In genomic region chr4:2322227-2322626, GRCh38 we compare ENCODE assay signal across 24 cellular contexts.
"Had no signal": no experiment of that assay in that cellular context is flagged by ENCODE, and none has a peak within 500 bp of the region (broad histone marks: within the 10 kb centered on the region; RNA-seq: fewer than 3 reads in every experiment).

No MANE protein-coding gene starts in this region.

- H3K4me1 Mint-ChIP-seq: activated naive CD8-positive, alpha-beta T cell treated with anti-CD3 and anti-CD28 coated beads for 36 hours had no signal

- ATAC-seq: activated CD8-positive, alpha-beta T cell treated with anti-CD3 and anti-CD28 coated beads, Interleukin-2, amount 10 ng/mL, durations not matched to agents 7 days and 5 days; gastrocnemius medialis; naive thymus-derived CD8-positive, alpha-beta T cell; pancreas; T-cell had no signal

- H3K9me3 Mint-ChIP-seq: central memory CD8-positive, alpha-beta T cell; type B pancreatic cell had no signal

- H3K27ac ChIP-seq: esophagus squamous epithelium, gastrocnemius medialis, lower lobe of right lung, neutrophil, pancreas, thoracic aorta, WERI-Rb-1 had no signal

- H3K9me3 ChIP-seq: gastrocnemius medialis, neutrophil, pancreas had no signal

- H3K36me3 ChIP-seq: esophagus squamous epithelium, gastrocnemius medialis, lower lobe of right lung, neutrophil, pancreas, thoracic aorta, WERI-Rb-1 had no signal

- H3K27me3 Mint-ChIP-seq: activated naive CD8-positive, alpha-beta T cell treated with anti-CD3 and anti-CD28 coated beads for 36 hours; activated T-cell treated with anti-CD3 and anti-CD28 coated beads, Interleukin-2, amount 50 U/mL, for 24 hours; central memory CD8-positive, alpha-beta T cell; T-cell had no signal

- H3K27ac Mint-ChIP-seq: activated CD8-positive, alpha-beta T cell treated with anti-CD3 and anti-CD28 coated beads, Interleukin-2, amount 10 ng/mL, durations not matched to agents 7 days and 5 days; activated naive CD8-positive, alpha-beta T cell treated with anti-CD3 and anti-CD28 coated beads for 36 hours; activated T-cell treated with anti-CD3 and anti-CD28 coated beads, Interleukin-2, amount 50 U/mL, for 24 hours; activated T-helper 2 cell treated with anti-CD3 and anti-CD28 coated beads, Interferon-gamma antibody, Interleukin-2, Interleukin-4, amounts not matched to agents 10 μg/mL and 5 μg/mL and 100 μg/mL, durations not matched to agents 14 hours and 24 hours and 36 hours; T-cell; T-helper 2 cell treated with Interferon-gamma antibody and Interleukin-4, amounts not matched to agents 5 μg/mL and 100 μg/mL, for 36 hours; type B pancreatic cell had no signal

- DNase-seq: activated CD4-positive, alpha-beta T cell treated with anti-CD3 and anti-CD28 coated beads for 1 hour; activated CD4-positive, alpha-beta T cell treated with anti-CD3 and anti-CD28 coated beads, Interleukin-2, amount 50 U/mL, for 1 hour; activated CD8-positive, alpha-beta T cell treated with anti-CD3 and anti-CD28 coated beads, Interleukin-2, amount 10 ng/mL, durations not matched to agents 7 days and 5 days; activated naive CD4-positive, alpha-beta T cell; activated naive CD8-positive, alpha-beta T cell treated with anti-CD3 and anti-CD28 coated beads for 36 hours; activated T-cell treated with anti-CD3 and anti-CD28 coated beads, Interleukin-2, amount 50 U/mL, for 24 hours; esophagus squamous epithelium; gastrocnemius medialis; hypothalamus; islet precursor cell; lower lobe of right lung; naive thymus-derived CD8-positive, alpha-beta T cell; stimulated activated CD4-positive, alpha-beta T cell treated with anti-CD3 and anti-CD28 coated beads, Interleukin-4, amount 100 ng/mL, for 1 hour; stimulated activated naive CD4-positive, alpha-beta T cell treated with Interleukin-2 at 50 U/mL for 16 hours; T-cell; WERI-Rb-1 had no signal

- H3K4me1 ChIP-seq: esophagus squamous epithelium, gastrocnemius medialis, lower lobe of right lung, pancreas had no signal

- H3K4me3 Mint-ChIP-seq: activated CD8-positive, alpha-beta T cell treated with anti-CD3 and anti-CD28 coated beads, Interleukin-2, amount 10 ng/mL, durations not matched to agents 7 days and 5 days; activated naive CD8-positive, alpha-beta T cell treated with anti-CD3 and anti-CD28 coated beads for 36 hours; activated T-cell treated with anti-CD3 and anti-CD28 coated beads, Interleukin-2, amount 50 U/mL, for 24 hours; central memory CD8-positive, alpha-beta T cell; naive thymus-derived CD8-positive, alpha-beta T cell; T-cell; T-helper 2 cell treated with Interferon-gamma antibody and Interleukin-4, amounts not matched to agents 5 μg/mL and 100 μg/mL, for 36 hours; type B pancreatic cell had no signal

- H3K36me3 Mint-ChIP-seq: activated naive CD8-positive, alpha-beta T cell treated with anti-CD3 and anti-CD28 coated beads for 36 hours; type B pancreatic cell had no signal

- H3K4me3 ChIP-seq: dorsolateral prefrontal cortex, esophagus squamous epithelium, gastrocnemius medialis, lower lobe of right lung, pancreas, thoracic aorta had no signal

- H3K27me3 ChIP-seq: dorsolateral prefrontal cortex, esophagus squamous epithelium, gastrocnemius medialis, neutrophil, pancreas had no signal
